ENCODE assay signal across 13 cellular contexts in genomic region chr2:29475446-29476006, GRCh38.
A peak's percentile ranks its signal among the peaks of the same experiment; 100 is the strongest.
DNase-seq lines count a peak whose midpoint lies in the region; ATAC-seq and TF ChIP-seq lines count a peak whose summit lies in the region.
"Had no signal": no experiment of that assay in that cellular context is flagged by ENCODE, and none has a peak within 500 bp of the region (broad histone marks: within the 10 kb centered on the region; RNA-seq: fewer than 3 reads in every experiment).

No MANE protein-coding gene starts in this region.

- H3K36me3 Mint-ChIP-seq in nephron progenitor cell (ENCODE audit: low read depth): peaks cover 6% of the 10 kb centered on the region
- H3K36me3 Mint-ChIP-seq in activated CD8-positive, alpha-beta memory T cell treated with anti-CD3 and anti-CD28 coated beads, Interleukin-2, amount 10 ng/mL, durations not matched to agents 7 days and 5 days: no peaks in the 10 kb centered on the region

- ATAC-seq in activated CD8-positive, alpha-beta memory T cell treated with anti-CD3 and anti-CD28 coated beads, Interleukin-2, amount 10 ng/mL, durations not matched to agents 7 days and 5 days: no peak
- ATAC-seq in GM21717 (IDR thresholded peaks at IDR 0.05; ENCODE audit: unreplicated experiment): no peak
- ATAC-seq: PC-3 had no signal

- CTCF ChIA-PET in activated CD8-positive, alpha-beta memory T cell treated with anti-CD3 and anti-CD28 coated beads, Interleukin-2, amount 10 ng/mL, durations not matched to agents 7 days and 5 days (lab: Charles Lee): no interaction called here

- peak overlapping the region; percentile 97 for H3K27ac Mint-ChIP-seq in nephron progenitor cell
- H3K27ac Mint-ChIP-seq in activated CD8-positive, alpha-beta memory T cell treated with anti-CD3 and anti-CD28 coated beads, Interleukin-2, amount 10 ng/mL, durations not matched to agents 7 days and 5 days: no peak overlapping the region

- DNase-seq in NCI-H2171 treated with DMSO at 0.1 percent for 48 hours (lab: John Stamatoyannopoulos, UW): peak; percentile 34
- no peak for DNase-seq in NCI-H2171 (lab: John Stamatoyannopoulos, UW)
- DNase-seq in NCI-H510A treated with DMSO at 0.1 percent for 48 hours (lab: John Stamatoyannopoulos, UW): peak; percentile 46
- no peak for DNase-seq in nephron progenitor cell
- DNase-seq in activated CD8-positive, alpha-beta memory T cell treated with anti-CD3 and anti-CD28 coated beads, Interleukin-2, amount 10 ng/mL, durations not matched to agents 7 days and 5 days: no peak
- DNase-seq in GM20000 (ENCODE audit: low spot score): no peak
- DNase-seq: C1 segment of cervical spinal cord, NCI-H1417 treated with DMSO at 0.1 percent for 48 hours, NCI-H2081, NCI-H446 treated with DMSO at 0.1 percent for 48 hours, NCI-H774, PC-3 had no signal

- H3K9me3 Mint-ChIP-seq in nephron progenitor cell: peaks cover 21% of the 10 kb centered on the region
- no peaks in the 10 kb centered on the region for H3K9me3 Mint-ChIP-seq in activated CD8-positive, alpha-beta memory T cell treated with anti-CD3 and anti-CD28 coated beads, Interleukin-2, amount 10 ng/mL, durations not matched to agents 7 days and 5 days (ENCODE audit: low read depth)

- H3K27me3 Mint-ChIP-seq in nephron progenitor cell (ENCODE audit: low read depth, poor library complexity): peaks cover 4% of the 10 kb centered on the region
- H3K27me3 Mint-ChIP-seq in activated CD8-positive, alpha-beta memory T cell treated with anti-CD3 and anti-CD28 coated beads, Interleukin-2, amount 10 ng/mL, durations not matched to agents 7 days and 5 days: peaks cover 19% of the 10 kb centered on the region

- H3K4me1 Mint-ChIP-seq in nephron progenitor cell: peaks cover 48% of the 10 kb centered on the region
- H3K4me1 Mint-ChIP-seq in activated CD8-positive, alpha-beta memory T cell treated with anti-CD3 and anti-CD28 coated beads, Interleukin-2, amount 10 ng/mL, durations not matched to agents 7 days and 5 days: no peaks in the 10 kb centered on the region

- no peak overlapping the region for H3K4me3 Mint-ChIP-seq in nephron progenitor cell
- H3K4me3 Mint-ChIP-seq in activated CD8-positive, alpha-beta memory T cell treated with anti-CD3 and anti-CD28 coated beads, Interleukin-2, amount 10 ng/mL, durations not matched to agents 7 days and 5 days: no peak overlapping the region

- no peak for TF ChIP-seq CTCF in nephron progenitor cell (IDR thresholded peaks at IDR 0.05)
- TF ChIP-seq CTCF in GM20000 (IDR thresholded peaks at IDR 0.05; ENCODE audit: extremely low read depth, missing control alignments): no peak

Comparison
In these comparisons a context has a peak if more than half of its experiments do, and no peak if none do; other contexts are left out.
1. DNase-seq: peak in NCI-H2171 treated with DMSO at 0.1 percent for 48 hours (single experiment) and NCI-H510A treated with DMSO at 0.1 percent for 48 hours (single experiment); none in NCI-H2171 (single experiment), nephron progenitor cell (single experiment), activated CD8-positive, alpha-beta memory T cell treated with anti-CD3 and anti-CD28 coated beads, Interleukin-2, amount 10 ng/mL, durations not matched to agents 7 days and 5 days (single experiment) and GM20000 (single experiment).